23 cellular contexts compared by ENCODE assay signal in the genomic region with DNA sequence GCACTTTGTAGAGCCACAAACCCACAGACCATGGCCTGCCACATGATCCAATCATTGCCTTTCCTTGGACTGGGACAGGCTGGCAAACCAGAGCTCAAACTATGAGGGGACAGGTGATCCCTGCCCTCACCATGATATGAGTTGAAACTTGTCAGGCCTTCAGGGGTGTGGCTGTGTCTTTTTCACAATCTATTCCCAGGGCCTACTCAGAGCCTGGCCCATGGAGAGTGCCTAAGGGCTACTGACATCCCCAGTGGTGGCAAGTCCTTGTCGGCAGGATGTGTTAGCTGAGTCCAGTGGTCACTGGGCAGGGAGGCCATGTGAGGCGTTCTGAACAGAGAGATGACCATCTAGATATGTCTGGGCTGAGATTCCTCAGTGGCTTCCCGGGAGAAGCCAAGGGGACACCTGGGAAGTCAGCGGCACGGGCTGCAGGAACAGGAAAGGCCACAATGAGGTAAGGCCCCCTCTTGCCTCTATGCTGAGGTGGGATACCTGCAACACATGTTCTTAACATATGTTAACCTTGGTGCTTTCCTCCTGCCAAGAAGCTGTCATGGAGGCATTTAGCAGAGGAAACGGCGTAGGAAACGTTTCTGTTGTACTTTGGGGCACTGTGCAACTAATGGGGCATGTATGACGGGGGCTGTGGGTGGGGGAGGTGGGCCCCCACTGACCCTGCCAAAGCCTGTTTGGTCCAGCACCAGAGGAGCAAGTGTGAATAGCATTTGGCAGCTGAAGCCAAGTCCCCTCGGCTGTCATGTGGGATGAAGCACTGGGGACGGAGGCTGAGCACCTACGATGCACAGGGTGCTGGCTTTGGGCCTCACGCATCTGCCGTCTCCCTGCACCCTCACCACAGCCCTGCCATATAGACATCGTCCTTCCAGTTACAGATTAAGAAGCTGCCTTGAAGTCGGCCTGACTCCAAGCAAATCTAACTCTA.
"Had no signal": no experiment of that assay in that cellular context is flagged by ENCODE, and none has a peak within 500 bp of the region (broad histone marks: within the 10 kb centered on the region; RNA-seq: fewer than 3 reads in every experiment).

No MANE protein-coding gene starts in this region.

- H3K4me3 ChIP-seq: ascending aorta, hepatocyte, lung, pancreas, thyroid gland, vagina had no signal

- H3K79me2 ChIP-seq: hepatocyte had no signal

- H3K9me3 Mint-ChIP-seq: activated CD4-positive, alpha-beta T cell treated with anti-CD3 and anti-CD28 coated beads, Interleukin-2, amount 10 ng/mL, durations not matched to agents 7 days and 5 days; activated naive CD4-positive, alpha-beta T cell treated with anti-CD3 and anti-CD28 coated beads, Interleukin-2, amount 50 U/mL, for 24 hours; activated T-cell treated with anti-CD3 and anti-CD28 coated beads, Interleukin-2, amount 50 U/mL, for 24 hours; effector memory CD8-positive, alpha-beta T cell; neural crest cell had no signal

- H3K27me3 ChIP-seq: ascending aorta, foreskin keratinocyte, hepatocyte, pancreas, thyroid gland, vagina had no signal

- H3K27ac Mint-ChIP-seq: activated CD4-positive, alpha-beta T cell treated with anti-CD3 and anti-CD28 coated beads, Interleukin-2, amount 10 ng/mL, durations not matched to agents 7 days and 5 days; activated CD8-positive, alpha-beta T cell treated with anti-CD3 and anti-CD28 coated beads, Interleukin-2, amount 10 ng/mL, durations not matched to agents 7 days and 5 days; activated naive CD4-positive, alpha-beta T cell treated with anti-CD3 and anti-CD28 coated beads, Interleukin-2, amount 50 U/mL, for 24 hours; activated T-cell treated with anti-CD3 and anti-CD28 coated beads, Interleukin-2, amount 50 U/mL, for 24 hours; effector memory CD8-positive, alpha-beta T cell had no signal

- H2AFZ ChIP-seq: hepatocyte had no signal

- H3K4me1 Mint-ChIP-seq: activated CD4-positive, alpha-beta T cell treated with anti-CD3 and anti-CD28 coated beads, Interleukin-2, amount 10 ng/mL, durations not matched to agents 7 days and 5 days; activated naive CD4-positive, alpha-beta T cell treated with anti-CD3 and anti-CD28 coated beads, Interleukin-2, amount 50 U/mL, for 24 hours had no signal

- H3K36me3 Mint-ChIP-seq: activated naive CD4-positive, alpha-beta T cell treated with anti-CD3 and anti-CD28 coated beads, Interleukin-2, amount 50 U/mL, for 24 hours had no signal

- H3K36me3 ChIP-seq: ascending aorta, pancreas, thyroid gland, vagina had no signal

- H3K4me1 ChIP-seq: ascending aorta, foreskin keratinocyte, vagina had no signal

- H3K27ac ChIP-seq: ascending aorta, foreskin keratinocyte, hepatocyte, pancreas, vagina had no signal

- H3K27me3 Mint-ChIP-seq: activated naive CD4-positive, alpha-beta T cell treated with anti-CD3 and anti-CD28 coated beads, Interleukin-2, amount 50 U/mL, for 24 hours had no signal

- DNase-seq: activated CD4-positive, alpha-beta T cell treated with anti-CD3 and anti-CD28 coated beads, Interleukin-2, amount 10 ng/mL, durations not matched to agents 7 days and 5 days; activated CD8-positive, alpha-beta T cell treated with anti-CD3 and anti-CD28 coated beads, Interleukin-2, amount 10 ng/mL, durations not matched to agents 7 days and 5 days; activated effector memory CD4-positive, alpha-beta T cell treated with anti-CD3 and anti-CD28 coated beads, Interleukin-2, amount 50 U/mL, for 16 hours; activated T-cell treated with anti-CD3 and anti-CD28 coated beads, Interleukin-2, amount 50 U/mL, for 24 hours; dermis blood vessel endothelial cell; effector memory CD8-positive, alpha-beta T cell; foreskin keratinocyte; left colon; pancreas; stimulated activated CD4-positive, alpha-beta T cell treated with anti-CD3 and anti-CD28 coated beads, Interleukin-12 subunit alpha, Interleukin-12 subunit beta, amount 100 ng/mL, for 4 hours; stimulated activated CD4-positive, alpha-beta T cell treated with anti-CD3 and anti-CD28 coated beads, Interleukin-1b, Interleukin-23, amount 100 ng/mL, for 48 hours; stimulated activated CD8-positive, alpha-beta memory T cell treated with anti-CD3 and anti-CD28 coated beads, Interleukin-4, amount 100 ng/mL, for 48 hours; stimulated activated naive CD4-positive, alpha-beta T cell; T-helper 1 cell; T-helper 9 cell; thyroid gland had no signal

- H3K9me3 ChIP-seq: ascending aorta, pancreas, thyroid gland, vagina had no signal

- H3K4me3 Mint-ChIP-seq: activated CD4-positive, alpha-beta T cell treated with anti-CD3 and anti-CD28 coated beads, Interleukin-2, amount 10 ng/mL, durations not matched to agents 7 days and 5 days; activated CD8-positive, alpha-beta T cell treated with anti-CD3 and anti-CD28 coated beads, Interleukin-2, amount 10 ng/mL, durations not matched to agents 7 days and 5 days; activated naive CD4-positive, alpha-beta T cell treated with anti-CD3 and anti-CD28 coated beads, Interleukin-2, amount 50 U/mL, for 24 hours; activated T-cell treated with anti-CD3 and anti-CD28 coated beads, Interleukin-2, amount 50 U/mL, for 24 hours; effector memory CD8-positive, alpha-beta T cell; neural crest cell had no signal

- H3K4me2 ChIP-seq: hepatocyte had no signal

- ATAC-seq: activated CD4-positive, CD25-positive, alpha-beta regulatory T cell treated with anti-CD3 and anti-CD28 coated beads, Interleukin-2, amount 50 U/mL, for 24 hours; activated CD8-positive, alpha-beta T cell treated with anti-CD3 and anti-CD28 coated beads, Interleukin-2, amount 10 ng/mL, durations not matched to agents 7 days and 5 days; effector memory CD8-positive, alpha-beta T cell; foreskin keratinocyte; left colon; pancreas had no signal
